Comparison of ENCODE assay signal across 8 cellular contexts in the genomic region with DNA sequence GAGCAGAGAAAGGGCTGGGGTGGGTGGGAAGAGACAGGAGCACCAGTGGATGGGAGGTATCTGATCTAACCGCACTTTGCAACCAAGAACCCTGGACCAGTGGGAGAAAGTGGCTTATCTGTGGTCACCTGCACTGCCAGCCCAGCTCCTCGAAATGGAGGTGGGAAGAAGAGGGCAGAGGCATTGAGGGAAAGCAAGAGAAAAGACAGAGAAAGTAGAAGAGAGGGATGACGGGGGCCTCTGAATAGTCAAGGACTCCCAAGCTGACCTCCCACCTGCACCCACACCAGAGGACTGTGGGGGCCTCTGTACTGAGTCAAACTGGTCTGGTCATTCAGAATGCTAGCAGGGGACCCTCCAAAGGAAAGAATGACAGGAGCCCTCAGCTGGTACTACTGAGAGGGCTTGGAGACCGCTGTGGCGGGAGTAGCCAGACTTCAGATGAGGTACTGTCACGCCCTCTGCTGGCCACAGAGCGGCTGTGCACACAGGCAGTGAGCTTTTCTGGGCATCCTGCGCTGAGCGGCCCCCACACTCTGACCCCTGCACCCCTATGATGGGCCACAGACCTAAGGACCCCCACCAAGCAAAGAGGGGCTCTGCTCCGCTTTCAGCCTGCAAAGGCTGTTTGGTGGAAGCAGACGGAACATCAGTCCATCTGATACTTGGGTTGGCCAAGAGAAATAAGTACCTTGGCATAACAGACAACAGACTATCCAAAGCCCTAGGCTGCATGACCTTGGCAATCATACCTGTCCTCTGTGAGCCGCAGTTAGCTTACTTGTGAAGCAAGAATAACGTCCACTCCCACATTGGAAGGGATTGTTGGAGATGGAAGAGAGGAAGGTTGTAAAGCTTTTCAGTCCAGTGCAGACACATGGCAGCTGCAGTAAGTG.
DNase-seq lines count a peak whose midpoint lies in the region; ATAC-seq and TF ChIP-seq lines count a peak whose summit lies in the region.

No MANE protein-coding gene starts in this region.

- peaks cover 0 to 48% (median 21%) of the 10 kb centered on the region in 3 donors for H3K4me1 ChIP-seq in gastroesophageal sphincter
- H3K4me1 ChIP-seq in thoracic aorta (ENCODE audit: control insufficient read depth in 1 of 2, low read depth in 2 of 2), result peaks cover 26 to 57% of the 10 kb centered on the region in 2 donors

- DNase-seq in DMS53 (lab: John Stamatoyannopoulos, UW) (peak; percentile 82), HS-5 (ENCODE audit: low read depth) (peak; percentile 8), RKO (ENCODE audit: low spot score) (peak; percentile 67), osteocyte (ENCODE audit: extremely low spot score, unreplicated experiment) (peak; percentile 90), thoracic aorta (ENCODE audit: low spot score) (peak; percentile 19), mesenteric fat pad (ENCODE audit: low spot score) (no peak)
- DNase-seq in activated effector memory CD4-positive, alpha-beta T cell treated with Interleukin-2 at 50 U/mL for 16 hours, result peak; percentile 2

- no peaks in the 10 kb centered on the region for H3K9me3 Mint-ChIP-seq in osteocyte (ENCODE audit: unreplicated experiment)

- no peak for TF ChIP-seq EP300 in gastroesophageal sphincter (IDR thresholded peaks at IDR 0.05)

- H3K4me1 Mint-ChIP-seq in osteocyte (ENCODE audit: unreplicated experiment), result peaks cover 4% of the 10 kb centered on the region

- WGBS in gastroesophageal sphincter (ENCODE audit: low coverage in 1 of 2), 2 donors, result 8 to 13% methylated on average over 3 to 11 of the region's 13 CpGs

- no peak overlapping the region for H3K27ac ChIP-seq in gastroesophageal sphincter
- no peak overlapping the region for H3K27ac ChIP-seq in thoracic aorta

- no peak overlapping the region for H3K27ac Mint-ChIP-seq in osteocyte (ENCODE audit: unreplicated experiment)

- H3K36me3 ChIP-seq in gastroesophageal sphincter, result no peaks in the 10 kb centered on the region
- H3K36me3 ChIP-seq in thoracic aorta, result no peaks in the 10 kb centered on the region

- no peaks in the 10 kb centered on the region for H3K27me3 Mint-ChIP-seq in osteocyte (ENCODE audit: unreplicated experiment)

- H3K4me3 Mint-ChIP-seq in osteocyte (ENCODE audit: unreplicated experiment), result no peak overlapping the region

- ATAC-seq in gastroesophageal sphincter (peak; percentile 70), thoracic aorta (ENCODE audit: insufficient number of reproducible peaks, low FRiP score, low read depth) (peak; percentile 39)

- H3K27me3 ChIP-seq in gastroesophageal sphincter, result peaks cover 5% of the 10 kb centered on the region
- H3K27me3 ChIP-seq in thoracic aorta (replicated peaks; ENCODE audit: insufficient read depth), result no peaks in the 10 kb centered on the region

- H3K9me3 ChIP-seq in gastroesophageal sphincter (no peaks in the 10 kb centered on the region), thoracic aorta (no peaks in the 10 kb centered on the region)

- H3K36me3 Mint-ChIP-seq in osteocyte (ENCODE audit: unreplicated experiment), result peaks cover 3% of the 10 kb centered on the region

- TF ChIP-seq CTCF in gastroesophageal sphincter (IDR thresholded peaks at IDR 0.05) (peak in 3 of 4 experiments; percentile 90 to 97 (median 97)), osteocyte (IDR thresholded peaks at IDR 0.05) (peak; percentile 96), thoracic aorta (IDR thresholded peaks at IDR 0.05) (peak; percentile 98)

- no peak overlapping the region for H3K4me3 ChIP-seq in gastroesophageal sphincter
- H3K4me3 ChIP-seq in thoracic aorta, result no peak overlapping the region

- no peak for TF ChIP-seq POLR2A in gastroesophageal sphincter (IDR thresholded peaks at IDR 0.05)
